9 cellular contexts compared by ENCODE assay signal in the genomic region with DNA sequence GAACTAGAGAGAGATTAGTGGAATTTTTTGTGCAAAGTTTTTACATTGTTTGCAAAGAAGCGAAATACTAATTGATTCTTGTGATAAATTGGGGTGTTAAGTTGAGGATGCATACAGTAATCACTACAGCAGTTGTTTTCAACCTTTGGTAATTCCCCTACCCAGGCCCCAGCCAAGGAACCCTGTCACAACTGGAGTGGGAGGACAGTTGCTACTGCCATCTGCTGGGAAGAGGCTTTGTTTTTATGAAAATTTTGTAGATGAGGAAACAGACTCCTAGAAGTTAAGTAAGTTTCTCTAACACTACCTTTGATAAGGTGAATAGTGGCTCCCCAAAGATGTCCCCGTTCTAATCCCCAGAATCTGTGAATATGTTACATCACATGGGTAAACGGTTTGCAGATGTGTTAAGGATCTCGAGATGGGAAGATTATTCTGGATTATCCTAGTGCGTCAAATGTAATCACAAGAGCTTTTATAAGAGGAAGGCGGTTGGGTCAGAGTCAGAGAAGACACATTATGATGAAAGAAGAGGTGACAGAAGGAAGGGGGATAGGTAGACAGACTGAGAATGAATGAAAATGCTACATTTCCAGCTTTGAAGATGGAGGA. TPM values are rescaled to one million over a fixed set of nuclear protein-coding genes. Genes with fewer than 3 reads are reported as not detected.
A peak's percentile ranks its signal among the peaks of the same experiment; 100 is the strongest.
DNase-seq lines count a peak whose midpoint lies in the region; ATAC-seq and TF ChIP-seq lines count a peak whose summit lies in the region.
"Had no signal": no experiment of that assay in that cellular context is flagged by ENCODE, and none has a peak within 500 bp of the region (broad histone marks: within the 10 kb centered on the region; RNA-seq: fewer than 3 reads in every experiment).

No MANE protein-coding gene starts in this region.

- peak; percentile 52 to 60 for ATAC-seq in activated T-cell treated with anti-CD3 and anti-CD28 coated beads, Interleukin-2, amount 50 U/mL, for 4 hours
- peak; percentile 74 for ATAC-seq in GM21576 (IDR thresholded peaks at IDR 0.05; ENCODE audit: unreplicated experiment)
- ATAC-seq in memory B cell (ENCODE audit: low read depth) = peak; percentile 41
- ATAC-seq in HG03460 (IDR thresholded peaks at IDR 0.05; ENCODE audit: unreplicated experiment) = no peak
- no peak for ATAC-seq in HG03108 (IDR thresholded peaks at IDR 0.05; ENCODE audit: unreplicated experiment)

- H3K4me3 Mint-ChIP-seq in activated T-cell treated with anti-CD3 and anti-CD28 coated beads, Interleukin-2, amount 50 U/mL, for 4 hours = no peak overlapping the region
- no peak overlapping the region for H3K4me3 Mint-ChIP-seq in memory B cell
- H3K4me3 Mint-ChIP-seq: central memory CD8-positive, alpha-beta T cell had no signal

- no peak overlapping the region for H3K27ac ChIP-seq in ascending aorta

- H3K9me3 Mint-ChIP-seq in activated T-cell treated with anti-CD3 and anti-CD28 coated beads, Interleukin-2, amount 50 U/mL, for 4 hours = no peaks in the 10 kb centered on the region
- H3K9me3 Mint-ChIP-seq in memory B cell = peaks cover 2% of the 10 kb centered on the region
- H3K9me3 Mint-ChIP-seq: central memory CD8-positive, alpha-beta T cell had no signal

- no peaks in the 10 kb centered on the region for H3K36me3 Mint-ChIP-seq in activated T-cell treated with anti-CD3 and anti-CD28 coated beads, Interleukin-2, amount 50 U/mL, for 4 hours (ENCODE audit: insufficient read depth)
- H3K36me3 Mint-ChIP-seq in memory B cell = no peaks in the 10 kb centered on the region

- no peaks in the 10 kb centered on the region for H3K4me1 Mint-ChIP-seq in activated T-cell treated with anti-CD3 and anti-CD28 coated beads, Interleukin-2, amount 50 U/mL, for 4 hours (ENCODE audit: low read depth)
- H3K4me1 Mint-ChIP-seq in memory B cell = no peaks in the 10 kb centered on the region
- H3K4me1 Mint-ChIP-seq: central memory CD8-positive, alpha-beta T cell had no signal

- H3K4me1 ChIP-seq in ascending aorta = no peaks in the 10 kb centered on the region

- TF ChIP-seq CTCF in ascending aorta (IDR thresholded peaks at IDR 0.05) = peak in 2 of 3 experiments; percentile 26 to 48

- no peak overlapping the region for H3K27ac Mint-ChIP-seq in memory B cell

- intact Hi-C loops in ascending aorta (cut with DNase I) = no loop called here

- H3K27me3 Mint-ChIP-seq in activated T-cell treated with anti-CD3 and anti-CD28 coated beads, Interleukin-2, amount 50 U/mL, for 4 hours (ENCODE audit: low read depth) = no peaks in the 10 kb centered on the region
- H3K27me3 Mint-ChIP-seq in memory B cell = peaks cover 8% of the 10 kb centered on the region

- H3K36me3 ChIP-seq in ascending aorta = no peaks in the 10 kb centered on the region

- DNase-seq in activated T-cell treated with anti-CD3 and anti-CD28 coated beads, Interleukin-2, amount 50 U/mL, for 4 hours = no peak
- DNase-seq in activated T-cell treated with anti-CD3 and anti-CD28 coated beads, Interleukin-2, amount 50 U/mL, for 1 hour = no peak
- DNase-seq in NCI-H1694 (lab: John Stamatoyannopoulos, UW) (peak; percentile 25), ascending aorta (ENCODE audit: low spot score in 2 of 2) (no peak), memory B cell (ENCODE audit: low spot score in 2 of 2) (peak in 1 of 2 donors; percentile 5)

- no peak overlapping the region for H3K4me3 ChIP-seq in ascending aorta

- H3K9me3 ChIP-seq in ascending aorta = no peaks in the 10 kb centered on the region

- no peaks in the 10 kb centered on the region for H3K27me3 ChIP-seq in ascending aorta

RNA-seq across cellular contexts. Expression of gene PPP1R2B, which starts 34.0 kb away (rescaled TPM):
- under 1 TPM in 1 of 3 donors, not detected in 2; 0.20 TPM for total RNA-seq in activated T-cell treated with anti-CD3 and anti-CD28 coated beads, Interleukin-2, amount 50 U/mL, for 4 hours
- not detected for total RNA-seq in ascending aorta

Comparison
In these comparisons a context has a peak if more than half of its experiments do, and no peak if none do; other contexts are left out.
1. ATAC-seq: peak in activated T-cell treated with anti-CD3 and anti-CD28 coated beads, Interleukin-2, amount 50 U/mL, for 4 hours (2 of 2), GM21576 (single experiment) and memory B cell (single experiment); none in HG03460 (single experiment) and HG03108 (single experiment).